ENCODE assay signal across 18 cellular contexts in the genomic region with DNA sequence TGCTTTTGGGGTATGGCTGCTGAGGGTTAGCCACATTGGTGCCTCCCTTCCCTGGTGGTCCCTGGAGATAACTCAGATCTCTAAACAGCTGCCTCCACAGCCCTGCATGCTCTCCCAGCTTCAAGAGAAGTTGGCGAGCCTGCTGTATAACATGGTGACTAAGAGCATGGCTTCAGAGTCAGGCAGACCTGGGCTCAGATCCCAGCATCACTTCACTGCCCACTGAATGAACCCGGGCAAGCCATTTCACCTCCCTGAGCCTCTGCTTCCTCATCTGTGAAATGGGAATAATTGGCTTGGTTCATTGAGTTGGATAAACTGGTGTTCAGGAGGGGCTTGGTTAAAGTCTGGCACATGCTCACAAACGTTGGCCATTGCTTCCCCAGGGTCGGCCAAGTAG. TPM values are rescaled to one million over a fixed set of nuclear protein-coding genes. Genes with fewer than 3 reads are reported as not detected.
DNase-seq lines count a peak whose midpoint lies in the region; ATAC-seq, FAIRE-seq and TF ChIP-seq lines count a peak whose summit lies in the region.
"Had no signal": no experiment of that assay in that cellular context is flagged by ENCODE, and none has a peak within 500 bp of the region (broad histone marks: within the 10 kb centered on the region; RNA-seq: fewer than 3 reads in every experiment).

No MANE protein-coding gene starts in this region.

- H3K4me3 ChIP-seq in HepG2 (replicated peaks in 1 of 3; ENCODE audit: insufficient read depth in 1 of 3, low read depth in 2 of 3, low read length in 3 of 3): no peak overlapping the region
- H3K4me3 ChIP-seq in right lobe of liver: no peak overlapping the region
- no peak overlapping the region for H3K4me3 ChIP-seq in fibroblast of mammary gland (ENCODE audit: control insufficient read depth, low read depth, low read length)
- no peak overlapping the region for H3K4me3 ChIP-seq in mesendoderm (ENCODE audit: low read length)
- H3K4me3 ChIP-seq: BLaER1, HAP-1 had no signal

- CTCF ChIA-PET in HepG2 (lab: Yijun Ruan, JAX; ENCODE audit: low intra/inter-chr PET ratio, low total read pairs): no interaction called here
- CTCF ChIA-PET in HEK293T (lab: Yijun Ruan, JAX): no interaction called here

- no peak overlapping the region for H3K56ac ChIP-seq in mesendoderm (ENCODE audit: low read length)

- no peak overlapping the region for H2BK15ac ChIP-seq in mesendoderm (replicated peaks; ENCODE audit: low read depth)

- TF ChIP-seq CTCF in HepG2 (CRISPR knock-in tag; IDR thresholded peaks at IDR 0.05): no peak
- no peak for TF ChIP-seq CTCF in right lobe of liver (IDR thresholded peaks at IDR 0.05)
- no peak for TF ChIP-seq CTCF in fibroblast of mammary gland (conservative IDR thresholded peaks at IDR 0.05; ENCODE audit: control insufficient read depth, insufficient read depth, low read depth, low read length)

- no peaks in the 10 kb centered on the region for H3K79me2 ChIP-seq in HepG2 (ENCODE audit: insufficient read depth, low read length)
- no peaks in the 10 kb centered on the region for H3K79me2 ChIP-seq in mesendoderm (ENCODE audit: control insufficient read depth, insufficient read depth, low read length)

- TF ChIP-seq POLR2A in HepG2 (IDR thresholded peaks at IDR 0.05; ENCODE audit: insufficient read depth in 1 of 2, low read depth in 2 of 2, low read length in 2 of 2) (no peak), right lobe of liver (IDR thresholded peaks at IDR 0.05) (no peak)

- H3K4me1 ChIP-seq in HepG2 (ENCODE audit: insufficient read depth, low read length): no peaks in the 10 kb centered on the region
- H3K4me1 ChIP-seq in right lobe of liver: no peaks in the 10 kb centered on the region
- H3K4me1 ChIP-seq in mesendoderm (ENCODE audit: control insufficient read depth, low read depth, low read length): no peaks in the 10 kb centered on the region
- H3K4me1 ChIP-seq: Caco-2, HAP-1 had no signal

- H3K36me3 ChIP-seq in HepG2 (replicated peaks in 1 of 2; ENCODE audit: control insufficient read depth in 1 of 2, insufficient read depth in 2 of 2, low read length in 2 of 2) (peaks cover 26 to 68% of the 10 kb centered on the region in 2 experiments), right lobe of liver (peaks cover 0 to 74% (median 35%) of the 10 kb centered on the region in 4 donors), mesendoderm (ENCODE audit: control insufficient read depth, insufficient read depth, low read length) (peaks cover 5% of the 10 kb centered on the region)

- in situ Hi-C loops in HepG2 (cut with HindIII; ENCODE audit: extremely low pct_ligation_motif_present, low pct_unique_long_range_greater_than_20kb): no loop called here

- H3K9ac ChIP-seq in HepG2 (ENCODE audit: insufficient read depth, low read depth, low read length): no peak overlapping the region
- no peak overlapping the region for H3K9ac ChIP-seq in mesendoderm (ENCODE audit: low read length)
- H3K9ac ChIP-seq: BLaER1 had no signal

- no peak for FAIRE-seq in HepG2 (lab: Jason Lieb, UNC)
- FAIRE-seq: GM19239, H1 had no signal

- ATAC-seq in HepG2: no peak
- no peak for ATAC-seq in right lobe of liver

- TF ChIP-seq RAD21 in HepG2 (CRISPR knock-in tag; IDR thresholded peaks at IDR 0.05): no peak

- H3K79me1 ChIP-seq in mesendoderm (ENCODE audit: low read length): no peaks in the 10 kb centered on the region

- DNase-seq in HepG2 (ENCODE audit: low spot score) (no peak), right lobe of liver (no peak), fibroblast of mammary gland (ENCODE audit: low read depth) (peak; percentile 25), HEK293T (ENCODE audit: extremely low spot score) (no peak), mesendoderm (no peak)
- no peak for DNase-seq in activated naive CD4-positive, alpha-beta T cell treated with anti-CD3 and anti-CD28 coated beads, Interleukin-2, amount 50 U/mL, for 16 hours
- DNase-seq: 8988T; AML-193; Caco-2; CD8-positive, alpha-beta memory T cell; DND-41; GDM1; HFFc6 had no signal

- WGBS in HepG2 (ENCODE audit: low lambda C conversion rate): 88% methylated on average over 2 of the region's 4 CpGs
- WGBS in right lobe of liver (ENCODE audit: insufficient coverage, low coverage, low lambda C conversion rate, missing lambda C conversion rate): 78% methylated on average over 1 of the region's 4 CpGs
- WGBS in mesendoderm (ENCODE audit: extremely low coverage, insufficient coverage, low lambda C conversion rate): no CpG with 5 or more reads among the region's 4 CpGs

- H4K5ac ChIP-seq in mesendoderm (ENCODE audit: low read length): no peak overlapping the region

- H3K18ac ChIP-seq in mesendoderm (ENCODE audit: low read length): no peak overlapping the region

- POLR2A ChIA-PET in HepG2 (lab: Yijun Ruan, JAX): no interaction called here
- POLR2A ChIA-PET in HEK293T (lab: Yijun Ruan, JAX): no interaction called here

- H3K27ac ChIP-seq in HepG2 (ENCODE audit: extremely low read length, insufficient read depth, low read length): no peak overlapping the region
- no peak overlapping the region for H3K27ac ChIP-seq in right lobe of liver
- no peak overlapping the region for H3K27ac ChIP-seq in mesendoderm (ENCODE audit: low read depth, low read length)
- H3K27ac ChIP-seq: BLaER1 had no signal

- no peak overlapping the region for H2AK5ac ChIP-seq in mesendoderm (ENCODE audit: low read length)

- TF ChIP-seq EP300 in HepG2 (IDR thresholded peaks at IDR 0.05; ENCODE audit: low read depth in 2 of 2, low read length in 2 of 2): no peak
- no peak for TF ChIP-seq EP300 in HepG2 (CRISPR knock-in tag; IDR thresholded peaks at IDR 0.05; ENCODE audit: borderline replicate concordance)

- no peak overlapping the region for H2BK120ac ChIP-seq in mesendoderm (ENCODE audit: low read depth, low read length)

- BruUV-seq in HepG2 (replicated peaks; lab: Mats Ljungman, UMichigan): no TSS peak

- H3K9me3 ChIP-seq in HepG2 (ENCODE audit: low read length): no peaks in the 10 kb centered on the region
- no peaks in the 10 kb centered on the region for H3K9me3 ChIP-seq in right lobe of liver
- H3K9me3 ChIP-seq: BLaER1, Caco-2, HAP-1 had no signal

- intact Hi-C loops in HepG2 (cut with micrococcal nuclease; ENCODE audit: unreplicated experiment) (no loop called here), right lobe of liver (cut with DNase I) (no loop called here)

- no peaks in the 10 kb centered on the region for H3K27me3 ChIP-seq in HepG2 (ENCODE audit: control insufficient read depth in 1 of 2, insufficient read depth in 2 of 2, low read length in 2 of 2)
- H3K27me3 ChIP-seq in right lobe of liver: no peaks in the 10 kb centered on the region
- no peaks in the 10 kb centered on the region for H3K27me3 ChIP-seq in mesendoderm (ENCODE audit: insufficient read depth, low read length, poor library complexity)
- H3K27me3 ChIP-seq: BLaER1 had no signal

- H3K4me2 ChIP-seq in HepG2 (ENCODE audit: low read depth, low read length) (no peak overlapping the region), mesendoderm (ENCODE audit: low read length) (no peak overlapping the region)
- H3K4me2 ChIP-seq: BLaER1 had no signal

- H2AFZ ChIP-seq in HepG2 (ENCODE audit: low read length): no peak overlapping the region

- H4K8ac ChIP-seq in mesendoderm (ENCODE audit: low read depth, low read length): no peak overlapping the region

- H4K20me1 ChIP-seq in HepG2 (ENCODE audit: insufficient read depth, low read length): no peaks in the 10 kb centered on the region

- H3K4ac ChIP-seq in mesendoderm (ENCODE audit: low read depth, low read length): no peak overlapping the region

- no peak overlapping the region for H3K23ac ChIP-seq in mesendoderm (ENCODE audit: low read length)

- no peak overlapping the region for H2BK5ac ChIP-seq in mesendoderm (ENCODE audit: low read length)

RNA-seq across cellular contexts. Expression of a gene that starts 16.6 kb away (rescaled TPM):
- total RNA-seq in HepG2 (2016; rRNA removed; fragmentation: Illumina TruSeq; extraction: Trizol) (79.0 and 104 TPM in 2 replicates), right lobe of liver (100 to 1,000 TPM in 3 of 6 experiments, 10 to 100 TPM in 3; 59.8 to 112 (median 99.3) TPM)
- total RNA-seq in HepG2 (2016; cell fraction: cytosol; rRNA removed; fragmentation: Illumina TruSeq; extraction: Trizol; ENCODE audit: low read depth): 19.8 and 24.9 TPM in 2 replicates
- 62.8 and 109 TPM in 2 replicates for total RNA-seq in HepG2 (2016; cell fraction: insoluble cytoplasmic fraction; rRNA removed; fragmentation: Illumina TruSeq; extraction: Trizol)
- 101 and 114 TPM in 2 replicates for total RNA-seq in HepG2 (2016; cell fraction: membrane; rRNA removed; fragmentation: Illumina TruSeq; extraction: Trizol)
- total RNA-seq in HepG2 (2016; cell fraction: nucleus; rRNA removed; fragmentation: Illumina TruSeq; extraction: Trizol): 47.9 and 62.6 TPM in 2 replicates
- 70.0 and 77.7 TPM in 2 replicates for polyA plus RNA-seq in HepG2 (2011; rRNA removed)
- polyA plus RNA-seq in HepG2 (2011; cell fraction: cytosol; rRNA removed): 41.2 and 41.3 TPM in 2 replicates
- polyA plus RNA-seq in HepG2 (2011; cell fraction: nucleus; rRNA removed): 56.4 and 66.4 TPM in 2 replicates
- polyA plus RNA-seq in HepG2 (2012): 64.6 and 76.7 TPM in 2 replicates
- polyA plus RNA-seq in HepG2 (2016; cell fraction: cytosol; fragmentation: Illumina TruSeq; extraction: Trizol; ENCODE audit: low read depth): 35.2 and 41.4 TPM in 2 replicates
- polyA plus RNA-seq in HepG2 (2016; cell fraction: insoluble cytoplasmic fraction; fragmentation: Illumina TruSeq; extraction: Trizol; ENCODE audit: low read depth): 92.0 and 117 TPM in 2 replicates
- polyA plus RNA-seq in HepG2 (2016; cell fraction: membrane; fragmentation: Illumina TruSeq; extraction: Trizol; ENCODE audit: low read depth): 104 and 124 TPM in 2 replicates
- polyA plus RNA-seq in HepG2 (2016; cell fraction: nucleus; fragmentation: Illumina TruSeq; extraction: Trizol; ENCODE audit: insufficient read depth, low read depth): 138 and 143 TPM in 2 replicates
- 103 and 104 TPM in 2 replicates for polyA minus RNA-seq in HepG2 (2011; rRNA and poly(A)+ RNA removed; ENCODE audit: low replicate concordance)
- 33.7 and 51.0 TPM in 2 replicates for polyA minus RNA-seq in HepG2 (2011; cell fraction: cytosol; rRNA and poly(A)+ RNA removed)
- polyA minus RNA-seq in HepG2 (2011; cell fraction: nucleus; rRNA and poly(A)+ RNA removed): 23.3 and 28.5 TPM in 2 replicates
- polyA plus RNA-seq in mesendoderm (2013, experiment 1 of 2): 37.6 TPM
- 37.2 TPM for polyA plus RNA-seq in mesendoderm (2013, experiment 2 of 2)

RNA-seq across cellular contexts. Expression of a gene that starts 17.0 kb away (rescaled TPM):
- 0.35 and 0.93 TPM in 2 replicates for total RNA-seq in HepG2 (2016; rRNA removed; fragmentation: Illumina TruSeq; extraction: Trizol)
- 0.62 TPM in 1 of 2 replicates, not detected in the other for total RNA-seq in HepG2 (2016; cell fraction: cytosol; rRNA removed; fragmentation: Illumina TruSeq; extraction: Trizol; ENCODE audit: low read depth)
- total RNA-seq in HepG2 (2016; cell fraction: insoluble cytoplasmic fraction; rRNA removed; fragmentation: Illumina TruSeq; extraction: Trizol): 0.71 and 0.87 TPM in 2 replicates
- 0.72 and 0.96 TPM in 2 replicates for total RNA-seq in HepG2 (2016; cell fraction: membrane; rRNA removed; fragmentation: Illumina TruSeq; extraction: Trizol)
- total RNA-seq in HepG2 (2016; cell fraction: nucleus; rRNA removed; fragmentation: Illumina TruSeq; extraction: Trizol): 0.50 and 0.81 TPM in 2 replicates
- 2.6 and 3.3 TPM in 2 replicates for polyA plus RNA-seq in HepG2 (2011; rRNA removed)
- 0.74 and 0.88 TPM in 2 replicates for polyA plus RNA-seq in HepG2 (2011; cell fraction: cytosol; rRNA removed)
- 18.2 and 26.0 TPM in 2 replicates for polyA plus RNA-seq in HepG2 (2011; cell fraction: nucleus; rRNA removed)
- 2.6 and 2.8 TPM in 2 replicates for polyA plus RNA-seq in HepG2 (2012)
- polyA plus RNA-seq in HepG2 (2016; cell fraction: cytosol; fragmentation: Illumina TruSeq; extraction: Trizol; ENCODE audit: low read depth): 0.38 and 0.86 TPM in 2 replicates
- 0.45 and 0.92 TPM in 2 replicates for polyA plus RNA-seq in HepG2 (2016; cell fraction: insoluble cytoplasmic fraction; fragmentation: Illumina TruSeq; extraction: Trizol; ENCODE audit: low read depth)
- 0.81 and 1.4 TPM in 2 replicates for polyA plus RNA-seq in HepG2 (2016; cell fraction: membrane; fragmentation: Illumina TruSeq; extraction: Trizol; ENCODE audit: low read depth)
- 3.6 and 4.5 TPM in 2 replicates for polyA plus RNA-seq in HepG2 (2016; cell fraction: nucleus; fragmentation: Illumina TruSeq; extraction: Trizol; ENCODE audit: insufficient read depth, low read depth)
- polyA minus RNA-seq in HepG2 (2011; rRNA and poly(A)+ RNA removed; ENCODE audit: low replicate concordance): 0.61 and 0.68 TPM in 2 replicates
- 0.88 TPM in 1 of 2 replicates, not detected in the other for polyA minus RNA-seq in HepG2 (2011; cell fraction: cytosol; rRNA and poly(A)+ RNA removed)
- 0.50 and 0.77 TPM in 2 replicates for polyA minus RNA-seq in HepG2 (2011; cell fraction: nucleus; rRNA and poly(A)+ RNA removed)
- 1 to 10 TPM in 2 of 6 experiments, under 1 TPM in 3, not detected in 1; 0.83 to 1.3 (median 0.97) TPM for total RNA-seq in right lobe of liver
- polyA plus RNA-seq in mesendoderm (2013, experiment 1 of 2): 0.63 TPM
- 0.69 TPM for polyA plus RNA-seq in mesendoderm (2013, experiment 2 of 2)

RNA-seq across cellular contexts. Expression of a gene that starts 20.9 kb away (rescaled TPM):
- total RNA-seq in HepG2 (2016; rRNA removed; fragmentation: Illumina TruSeq; extraction: Trizol) (0.13 TPM in 1 of 2 replicates, not detected in the other), right lobe of liver (under 1 TPM in 2 of 6 experiments, not detected in 4; 0.13 to 0.20 TPM)
- not detected in 2 replicates for total RNA-seq in HepG2 (2016; cell fraction: cytosol; rRNA removed; fragmentation: Illumina TruSeq; extraction: Trizol; ENCODE audit: low read depth)
- total RNA-seq in HepG2 (2016; cell fraction: insoluble cytoplasmic fraction; rRNA removed; fragmentation: Illumina TruSeq; extraction: Trizol): 0.11 TPM in 1 of 2 replicates, not detected in the other
- total RNA-seq in HepG2 (2016; cell fraction: membrane; rRNA removed; fragmentation: Illumina TruSeq; extraction: Trizol): not detected in 2 replicates
- 0.16 TPM in 1 of 2 replicates, not detected in the other for total RNA-seq in HepG2 (2016; cell fraction: nucleus; rRNA removed; fragmentation: Illumina TruSeq; extraction: Trizol)
- polyA plus RNA-seq in HepG2 (2011; rRNA removed): 0.03 TPM in 1 of 2 replicates, not detected in the other
- 0.03 TPM in 1 of 2 replicates, not detected in the other for polyA plus RNA-seq in HepG2 (2011; cell fraction: cytosol; rRNA removed)
- polyA plus RNA-seq in HepG2 (2011; cell fraction: nucleus; rRNA removed): 0.10 and 0.11 TPM in 2 replicates
- polyA plus RNA-seq in HepG2 (2012): not detected in 2 replicates
- polyA plus RNA-seq in HepG2 (2016; cell fraction: cytosol; fragmentation: Illumina TruSeq; extraction: Trizol; ENCODE audit: low read depth): not detected in 2 replicates
- not detected in 2 replicates for polyA plus RNA-seq in HepG2 (2016; cell fraction: insoluble cytoplasmic fraction; fragmentation: Illumina TruSeq; extraction: Trizol; ENCODE audit: low read depth)
- polyA plus RNA-seq in HepG2 (2016; cell fraction: membrane; fragmentation: Illumina TruSeq; extraction: Trizol; ENCODE audit: low read depth): not detected in 2 replicates
- polyA plus RNA-seq in HepG2 (2016; cell fraction: nucleus; fragmentation: Illumina TruSeq; extraction: Trizol; ENCODE audit: insufficient read depth, low read depth): not detected in 2 replicates
- not detected in 2 replicates for polyA minus RNA-seq in HepG2 (2011; rRNA and poly(A)+ RNA removed; ENCODE audit: low replicate concordance)
- not detected in 2 replicates for polyA minus RNA-seq in HepG2 (2011; cell fraction: cytosol; rRNA and poly(A)+ RNA removed)
- not detected in 2 replicates for polyA minus RNA-seq in HepG2 (2011; cell fraction: nucleus; rRNA and poly(A)+ RNA removed)
- 0.06 TPM for polyA plus RNA-seq in mesendoderm (2013, experiment 1 of 2)
- polyA plus RNA-seq in mesendoderm (2013, experiment 2 of 2): 0.07 TPM
- total RNA-seq: Caco-2, HT1080 had no signal

RNA-seq across cellular contexts. Expression of a gene that starts 26.9 kb away (rescaled TPM):
- total RNA-seq in HepG2 (2016; rRNA removed; fragmentation: Illumina TruSeq; extraction: Trizol): 4.0 and 4.1 TPM in 2 replicates
- total RNA-seq in HepG2 (2016; cell fraction: cytosol; rRNA removed; fragmentation: Illumina TruSeq; extraction: Trizol; ENCODE audit: low read depth): 3.3 and 4.0 TPM in 2 replicates
- 2.2 and 3.5 TPM in 2 replicates for total RNA-seq in HepG2 (2016; cell fraction: insoluble cytoplasmic fraction; rRNA removed; fragmentation: Illumina TruSeq; extraction: Trizol)
- total RNA-seq in HepG2 (2016; cell fraction: membrane; rRNA removed; fragmentation: Illumina TruSeq; extraction: Trizol): 5.1 and 5.5 TPM in 2 replicates
- 4.3 TPM in 2 replicates for total RNA-seq in HepG2 (2016; cell fraction: nucleus; rRNA removed; fragmentation: Illumina TruSeq; extraction: Trizol)
- polyA plus RNA-seq in HepG2 (2011; rRNA removed): 7.1 and 8.9 TPM in 2 replicates
- polyA plus RNA-seq in HepG2 (2011; cell fraction: cytosol; rRNA removed): 2.3 and 3.4 TPM in 2 replicates
- 43.3 and 56.3 TPM in 2 replicates for polyA plus RNA-seq in HepG2 (2011; cell fraction: nucleus; rRNA removed)
- 14.9 and 15.5 TPM in 2 replicates for polyA plus RNA-seq in HepG2 (2012)
- 6.5 and 6.8 TPM in 2 replicates for polyA plus RNA-seq in HepG2 (2016; cell fraction: cytosol; fragmentation: Illumina TruSeq; extraction: Trizol; ENCODE audit: low read depth)
- polyA plus RNA-seq in HepG2 (2016; cell fraction: insoluble cytoplasmic fraction; fragmentation: Illumina TruSeq; extraction: Trizol; ENCODE audit: low read depth): 8.3 and 11.9 TPM in 2 replicates
- 12.2 and 12.5 TPM in 2 replicates for polyA plus RNA-seq in HepG2 (2016; cell fraction: membrane; fragmentation: Illumina TruSeq; extraction: Trizol; ENCODE audit: low read depth)
- 40.0 and 44.3 TPM in 2 replicates for polyA plus RNA-seq in HepG2 (2016; cell fraction: nucleus; fragmentation: Illumina TruSeq; extraction: Trizol; ENCODE audit: insufficient read depth, low read depth)
- polyA minus RNA-seq in HepG2 (2011; rRNA and poly(A)+ RNA removed; ENCODE audit: low replicate concordance): 13.3 and 14.6 TPM in 2 replicates
- polyA minus RNA-seq in HepG2 (2011; cell fraction: cytosol; rRNA and poly(A)+ RNA removed): 5.4 and 6.2 TPM in 2 replicates
- polyA minus RNA-seq in HepG2 (2011; cell fraction: nucleus; rRNA and poly(A)+ RNA removed): 6.8 and 10.8 TPM in 2 replicates
- total RNA-seq in right lobe of liver: 10 to 100 TPM; 15.3 to 21.1 (median 17.7) TPM
- 8.5 TPM for polyA plus RNA-seq in mesendoderm (2013, experiment 1 of 2)
- 9.6 TPM for polyA plus RNA-seq in mesendoderm (2013, experiment 2 of 2)

RNA-seq across cellular contexts. Expression of a gene that starts 46.7 kb away (rescaled TPM):
- total RNA-seq in HepG2 (2016; rRNA removed; fragmentation: Illumina TruSeq; extraction: Trizol) (59.0 and 74.8 TPM in 2 replicates), right lobe of liver (10 to 100 TPM; 22.3 to 33.9 (median 26.4) TPM)
- 15.5 and 15.8 TPM in 2 replicates for total RNA-seq in HepG2 (2016; cell fraction: cytosol; rRNA removed; fragmentation: Illumina TruSeq; extraction: Trizol; ENCODE audit: low read depth)
- 57.5 and 79.4 TPM in 2 replicates for total RNA-seq in HepG2 (2016; cell fraction: insoluble cytoplasmic fraction; rRNA removed; fragmentation: Illumina TruSeq; extraction: Trizol)
- 24.4 and 25.5 TPM in 2 replicates for total RNA-seq in HepG2 (2016; cell fraction: membrane; rRNA removed; fragmentation: Illumina TruSeq; extraction: Trizol)
- 29.6 and 30.0 TPM in 2 replicates for total RNA-seq in HepG2 (2016; cell fraction: nucleus; rRNA removed; fragmentation: Illumina TruSeq; extraction: Trizol)
- 46.6 and 51.0 TPM in 2 replicates for polyA plus RNA-seq in HepG2 (2011; rRNA removed)
- 42.5 and 54.3 TPM in 2 replicates for polyA plus RNA-seq in HepG2 (2011; cell fraction: cytosol; rRNA removed)
- polyA plus RNA-seq in HepG2 (2011; cell fraction: nucleus; rRNA removed): 48.9 and 55.1 TPM in 2 replicates
- polyA plus RNA-seq in HepG2 (2012): 46.7 and 52.1 TPM in 2 replicates
- polyA plus RNA-seq in HepG2 (2016; cell fraction: cytosol; fragmentation: Illumina TruSeq; extraction: Trizol; ENCODE audit: low read depth): 18.4 and 18.9 TPM in 2 replicates
- 103 and 105 TPM in 2 replicates for polyA plus RNA-seq in HepG2 (2016; cell fraction: insoluble cytoplasmic fraction; fragmentation: Illumina TruSeq; extraction: Trizol; ENCODE audit: low read depth)
- 24.3 and 25.8 TPM in 2 replicates for polyA plus RNA-seq in HepG2 (2016; cell fraction: membrane; fragmentation: Illumina TruSeq; extraction: Trizol; ENCODE audit: low read depth)
- polyA plus RNA-seq in HepG2 (2016; cell fraction: nucleus; fragmentation: Illumina TruSeq; extraction: Trizol; ENCODE audit: insufficient read depth, low read depth): 73.4 and 75.2 TPM in 2 replicates
- 13.7 and 25.4 TPM in 2 replicates for polyA minus RNA-seq in HepG2 (2011; rRNA and poly(A)+ RNA removed; ENCODE audit: low replicate concordance)
- polyA minus RNA-seq in HepG2 (2011; cell fraction: cytosol; rRNA and poly(A)+ RNA removed): 15.3 and 21.8 TPM in 2 replicates
- polyA minus RNA-seq in HepG2 (2011; cell fraction: nucleus; rRNA and poly(A)+ RNA removed): 19.0 and 27.0 TPM in 2 replicates
- polyA plus RNA-seq in mesendoderm (2013, experiment 1 of 2): 65.0 TPM
- polyA plus RNA-seq in mesendoderm (2013, experiment 2 of 2): 63.7 TPM
